ENCODE assay signal across 18 cellular contexts in the genomic region with DNA sequence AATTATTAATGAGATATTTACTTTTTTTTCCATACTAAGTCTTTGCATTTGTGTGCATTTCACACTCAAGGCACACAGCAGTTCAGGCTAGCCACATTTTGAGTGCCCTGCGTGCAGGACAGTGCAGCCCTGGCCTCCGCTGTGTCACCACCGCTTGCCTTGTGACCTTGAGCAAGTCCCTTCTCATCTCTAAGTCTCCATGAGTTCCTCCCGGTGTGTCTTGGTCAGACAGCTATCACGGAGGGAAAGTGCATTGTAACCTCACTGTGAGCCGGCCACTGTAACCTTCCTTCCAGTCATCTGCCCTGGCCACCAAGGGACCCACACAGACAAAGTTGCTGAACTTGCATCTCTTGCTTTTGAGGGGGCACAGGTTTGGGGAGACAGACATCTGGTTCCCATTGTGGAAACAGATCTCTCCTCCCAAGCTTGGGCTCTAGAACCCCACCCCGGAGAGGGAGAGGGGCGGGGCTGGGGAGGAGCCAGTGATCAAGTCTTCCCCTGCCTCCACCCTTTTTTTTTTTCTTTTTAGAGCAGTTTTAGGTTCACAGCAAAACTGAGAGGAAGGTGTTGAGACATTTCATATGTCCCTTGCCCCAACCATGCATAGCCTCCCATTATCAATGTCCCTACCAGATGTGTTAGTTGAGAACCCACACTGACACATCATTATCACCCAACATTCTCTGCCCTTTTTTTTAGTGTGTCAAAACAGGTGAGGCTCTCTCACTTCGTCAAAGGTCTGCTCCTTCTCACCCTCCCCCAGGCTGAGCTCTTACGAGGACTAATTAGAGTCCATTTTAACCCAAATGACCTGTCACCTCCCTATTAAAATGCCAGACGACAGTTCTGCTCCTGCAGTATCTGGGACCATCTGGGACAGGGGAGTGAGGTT.
"Had no signal": no experiment of that assay in that cellular context is flagged by ENCODE, and none has a peak within 500 bp of the region (broad histone marks: within the 10 kb centered on the region; RNA-seq: fewer than 3 reads in every experiment).

No MANE protein-coding gene starts in this region.

- DNase-seq: activated CD4-positive, alpha-beta T cell treated with anti-CD3 and anti-CD28 coated beads for 48 hours; activated CD8-positive, alpha-beta memory T cell treated with anti-CD3 and anti-CD28 coated beads, Interleukin-2, amount 50 U/mL, for 4 hours; activated CD8-positive, alpha-beta T cell treated with anti-CD3 and anti-CD28 coated beads, Interleukin-2, amount 10 ng/mL, durations not matched to agents 7 days and 5 days; activated gamma-delta T cell treated with Interleukin-2 at 50 U/mL for 16 hours; activated naive CD8-positive, alpha-beta T cell treated with anti-CD3 and anti-CD28 coated beads, Interleukin-2, amount 10 ng/mL, durations not matched to agents 7 days and 5 days; activated T-cell treated with anti-CD3 and anti-CD28 coated beads, Interleukin-2, amount 50 U/mL, for 72 hours; dermis blood vessel endothelial cell; effector memory CD8-positive, alpha-beta T cell; left cardiac atrium; midbrain; stimulated activated CD4-positive, alpha-beta T cell treated with anti-CD3 and anti-CD28 coated beads, Interleukin-2, amount 100 ng/mL, for 48 hours; uterus had no signal

- ATAC-seq: activated CD8-positive, alpha-beta T cell treated with anti-CD3 and anti-CD28 coated beads, Interleukin-2, amount 10 ng/mL, durations not matched to agents 7 days and 5 days; activated T-cell treated with anti-CD3 and anti-CD28 coated beads, Interleukin-2, amount 50 U/mL, for 72 hours; effector memory CD8-positive, alpha-beta T cell; gastroesophageal sphincter; left cardiac atrium; lower lobe of right lung; stimulated activated memory B cell treated with anti-CD40 and anti-IgM and Interleukin-4, amounts not matched to agents 10 μg/mL and 1 μg/mL and 100 μg/mL, for 72 hours had no signal

- H3K36me3 Mint-ChIP-seq: activated naive CD8-positive, alpha-beta T cell treated with anti-CD3 and anti-CD28 coated beads, Interleukin-2, amount 10 ng/mL, durations not matched to agents 7 days and 5 days had no signal

- H3K9me3 ChIP-seq: lower lobe of right lung, pancreas, thyroid gland, uterus had no signal

- H3K27me3 ChIP-seq: gastroesophageal sphincter, pancreas, thyroid gland, uterus had no signal

- H3K27ac ChIP-seq: gastroesophageal sphincter, lower lobe of right lung, pancreas, thyroid gland, uterus had no signal

- H3K4me3 ChIP-seq: gastroesophageal sphincter, lower lobe of right lung, pancreas, thyroid gland, uterus had no signal

- H3K27ac Mint-ChIP-seq: activated CD8-positive, alpha-beta T cell treated with anti-CD3 and anti-CD28 coated beads, Interleukin-2, amount 10 ng/mL, durations not matched to agents 7 days and 5 days; activated naive CD8-positive, alpha-beta T cell treated with anti-CD3 and anti-CD28 coated beads, Interleukin-2, amount 10 ng/mL, durations not matched to agents 7 days and 5 days; activated T-cell treated with anti-CD3 and anti-CD28 coated beads, Interleukin-2, amount 50 U/mL, for 72 hours; stimulated activated memory B cell treated with anti-CD40 and anti-IgM and Interleukin-4, amounts not matched to agents 10 μg/mL and 1 μg/mL and 100 μg/mL, for 72 hours; T-helper 1 cell treated with Interleukin-12 subunit alpha and Interleukin-12 subunit beta and Interleukin-4 antibody, amounts not matched to agents 30 μg/mL and 1 μg/mL, for 36 hours had no signal

- H3K4me1 Mint-ChIP-seq: activated naive CD8-positive, alpha-beta T cell treated with anti-CD3 and anti-CD28 coated beads, Interleukin-2, amount 10 ng/mL, durations not matched to agents 7 days and 5 days; stimulated activated memory B cell treated with anti-CD40 and anti-IgM and Interleukin-4, amounts not matched to agents 10 μg/mL and 1 μg/mL and 100 μg/mL, for 72 hours had no signal

- H3K4me1 ChIP-seq: gastroesophageal sphincter, lower lobe of right lung, pancreas, uterus had no signal

- H3K4me3 Mint-ChIP-seq: activated CD8-positive, alpha-beta T cell treated with anti-CD3 and anti-CD28 coated beads, Interleukin-2, amount 10 ng/mL, durations not matched to agents 7 days and 5 days; activated naive CD8-positive, alpha-beta T cell treated with anti-CD3 and anti-CD28 coated beads, Interleukin-2, amount 10 ng/mL, durations not matched to agents 7 days and 5 days; activated T-cell treated with anti-CD3 and anti-CD28 coated beads, Interleukin-2, amount 50 U/mL, for 72 hours; effector memory CD8-positive, alpha-beta T cell; stimulated activated memory B cell treated with anti-CD40 and anti-IgM and Interleukin-4, amounts not matched to agents 10 μg/mL and 1 μg/mL and 100 μg/mL, for 72 hours; T-helper 1 cell treated with Interleukin-12 subunit alpha and Interleukin-12 subunit beta and Interleukin-4 antibody, amounts not matched to agents 30 μg/mL and 1 μg/mL, for 36 hours had no signal

- H3K36me3 ChIP-seq: gastroesophageal sphincter, lower lobe of right lung, pancreas, thyroid gland, uterus had no signal

- FAIRE-seq: pancreas had no signal
